ENCODE assay signal across 18 cellular contexts in the genomic region with DNA sequence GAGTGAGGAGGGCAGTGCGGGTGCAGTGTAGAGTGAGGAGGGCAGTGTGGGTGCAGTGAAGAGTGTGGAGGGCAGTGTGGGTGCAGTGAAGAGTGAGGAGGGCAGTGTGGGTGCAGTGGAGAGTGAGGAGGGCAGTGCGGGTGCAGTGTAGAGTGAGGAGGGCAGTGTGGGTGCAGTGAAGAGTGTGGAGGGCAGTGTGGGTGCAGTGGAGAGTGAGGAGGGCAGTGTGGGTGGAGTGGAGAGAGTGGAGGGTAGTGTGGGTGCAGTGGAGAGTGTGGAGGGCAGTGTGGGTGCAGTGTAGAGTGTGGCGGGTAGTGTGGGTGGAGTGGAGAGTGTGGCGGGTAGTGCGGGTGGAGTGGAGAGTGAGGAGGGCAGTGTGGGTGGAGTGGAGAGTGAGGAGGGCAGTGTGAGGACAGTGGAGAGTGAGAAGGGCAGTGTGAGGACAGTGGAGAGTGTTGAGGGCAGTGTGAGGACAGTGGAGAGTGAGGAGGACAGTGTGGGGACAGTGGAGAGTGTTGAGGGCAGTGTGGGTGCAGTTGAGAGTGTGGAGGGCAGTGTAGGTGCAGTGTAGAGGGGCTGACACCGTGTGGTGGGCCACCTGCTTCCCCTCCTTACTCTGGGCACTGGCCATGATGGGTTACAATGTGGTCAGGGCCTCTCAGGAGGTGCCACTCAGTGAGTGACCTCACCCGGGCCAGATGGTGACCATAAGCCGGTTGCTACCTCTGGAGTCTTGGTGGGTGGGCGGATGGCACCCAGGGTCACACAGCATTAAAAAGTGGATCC. TPM values are rescaled to one million over a fixed set of nuclear protein-coding genes. Genes with fewer than 3 reads are reported as not detected.
DNase-seq lines count a peak whose midpoint lies in the region; ATAC-seq and TF ChIP-seq lines count a peak whose summit lies in the region.
"Had no signal": no experiment of that assay in that cellular context is flagged by ENCODE, and none has a peak within 500 bp of the region (broad histone marks: within the 10 kb centered on the region; RNA-seq: fewer than 3 reads in every experiment).

No MANE protein-coding gene starts in this region.

- CTCF ChIA-PET in HEK293 (lab: Yijun Ruan, JAX): interaction anchor here (1.5 kb wide), 1 partner anchor 61 kb away, joined by 4 read pairs; no protein-coding TSS in a partner anchor

- H3K9me3 Mint-ChIP-seq in activated naive CD8-positive, alpha-beta T cell treated with anti-CD3 and anti-CD28 coated beads, Interleukin-2, amount 10 ng/mL, durations not matched to agents 7 days and 5 days: no peaks in the 10 kb centered on the region
- no peaks in the 10 kb centered on the region for H3K9me3 Mint-ChIP-seq in nephron progenitor cell
- H3K9me3 Mint-ChIP-seq: brain had no signal

- H3K36me3 ChIP-seq in HEK293 (ENCODE audit: control insufficient read depth in 2 of 2, insufficient read depth in 1 of 2, low read length in 2 of 2): no peaks in the 10 kb centered on the region
- H3K36me3 ChIP-seq: WERI-Rb-1 had no signal

- peaks cover 19% of the 10 kb centered on the region for H3K4me1 ChIP-seq in HEK293 (ENCODE audit: control insufficient read depth, insufficient read depth, low read length)

- H3K9me3 ChIP-seq in HEK293 (ENCODE audit: control insufficient read depth, insufficient read depth, low read depth, low read length): no peaks in the 10 kb centered on the region
- H3K9me3 ChIP-seq: mucosa of descending colon, SK-N-SH had no signal

- H3K4me3 Mint-ChIP-seq in activated naive CD8-positive, alpha-beta T cell treated with anti-CD3 and anti-CD28 coated beads, Interleukin-2, amount 10 ng/mL, durations not matched to agents 7 days and 5 days: peak overlapping the region; percentile 76
- H3K4me3 Mint-ChIP-seq in nephron progenitor cell: no peak overlapping the region
- H3K4me3 Mint-ChIP-seq: brain had no signal

- ATAC-seq in activated naive CD8-positive, alpha-beta T cell treated with anti-CD3 and anti-CD28 coated beads, Interleukin-2, amount 10 ng/mL, durations not matched to agents 7 days and 5 days (ENCODE audit: low read depth): no peak

- POLR2A ChIA-PET in HEK293 (lab: Yijun Ruan, JAX): no interaction called here
- POLR2A ChIA-PET in activated naive CD8-positive, alpha-beta T cell treated with anti-CD3 and anti-CD28 coated beads, Interleukin-2, amount 10 ng/mL, durations not matched to agents 7 days and 5 days (lab: Charles Lee): interaction anchor here (0.8 to 13.6 kb wide), 7 partner anchors 9 to 132 kb away, joined by 3 to 171 read pairs (median 6); no protein-coding TSS in a partner anchor

- no peak overlapping the region for H3K4me3 ChIP-seq in HEK293 (ENCODE audit: low read depth, low read length)
- H3K4me3 ChIP-seq: dorsolateral prefrontal cortex, hepatocyte, mucosa of descending colon had no signal

- no peak for TF ChIP-seq CTCF in HEK293 (tag by site-specific recombination; IDR thresholded peaks at IDR 0.05)
- TF ChIP-seq CTCF in nephron progenitor cell (IDR thresholded peaks at IDR 0.05): no peak

- peak overlapping the region; percentile 88 for H3K27ac Mint-ChIP-seq in activated naive CD8-positive, alpha-beta T cell treated with anti-CD3 and anti-CD28 coated beads, Interleukin-2, amount 10 ng/mL, durations not matched to agents 7 days and 5 days
- H3K27ac Mint-ChIP-seq in nephron progenitor cell: peak overlapping the region; percentile 49

- H3K27ac ChIP-seq in HEK293 (ENCODE audit: extremely low read depth, low read depth, low read length): no peak overlapping the region
- H3K27ac ChIP-seq: 22Rv1, C4-2B, dorsolateral prefrontal cortex, hepatocyte, WERI-Rb-1 had no signal

- H3K36me3 Mint-ChIP-seq in activated naive CD8-positive, alpha-beta T cell treated with anti-CD3 and anti-CD28 coated beads, Interleukin-2, amount 10 ng/mL, durations not matched to agents 7 days and 5 days: peaks cover 29% of the 10 kb centered on the region
- H3K36me3 Mint-ChIP-seq in nephron progenitor cell (ENCODE audit: low read depth): peaks cover 10% of the 10 kb centered on the region

- H3K27me3 Mint-ChIP-seq in activated naive CD8-positive, alpha-beta T cell treated with anti-CD3 and anti-CD28 coated beads, Interleukin-2, amount 10 ng/mL, durations not matched to agents 7 days and 5 days: no peaks in the 10 kb centered on the region
- H3K27me3 Mint-ChIP-seq in nephron progenitor cell (ENCODE audit: low read depth, poor library complexity): no peaks in the 10 kb centered on the region
- H3K27me3 Mint-ChIP-seq: brain had no signal

- DNase-seq in DMS 273 (lab: John Stamatoyannopoulos, UW; ENCODE audit: unreplicated experiment) (peak; percentile 8), DMS 273 treated with DMSO at 0.1 percent for 48 hours (lab: John Stamatoyannopoulos, UW) (no peak), nephron progenitor cell (no peak), inferior parietal cortex (ENCODE audit: extremely low spot score) (no peak), H4 (ENCODE audit: low spot score) (no peak), NCI-H526 treated with DMSO at 0.1 percent for 48 hours (lab: John Stamatoyannopoulos, UW) (no peak)
- no peak for DNase-seq in activated naive CD8-positive, alpha-beta T cell treated with anti-CD3 and anti-CD28 coated beads, Interleukin-2, amount 10 ng/mL, durations not matched to agents 7 days and 5 days
- DNase-seq: dorsolateral prefrontal cortex, KG1, mucosa of descending colon, NCI-H510A treated with DMSO at 0.1 percent for 48 hours, WERI-Rb-1 had no signal

- peaks cover 82% of the 10 kb centered on the region for H3K4me1 Mint-ChIP-seq in activated naive CD8-positive, alpha-beta T cell treated with anti-CD3 and anti-CD28 coated beads, Interleukin-2, amount 10 ng/mL, durations not matched to agents 7 days and 5 days
- peaks cover 60% of the 10 kb centered on the region for H3K4me1 Mint-ChIP-seq in nephron progenitor cell

TF ChIP-seq in HEK293, 187 proteins besides CTCF, POLR2A, EP300 and RAD21:
- TF ChIP-seq ZNF211 (tag by site-specific recombination; IDR thresholded peaks at IDR 0.05; ENCODE audit: low read depth): no peak
- TF ChIP-seq OVOL3 (tag by site-specific recombination; IDR thresholded peaks at IDR 0.05): no peak
- TF ChIP-seq ZBTB7A (tag by site-specific recombination; IDR thresholded peaks at IDR 0.05; ENCODE audit: low read depth): no peak
- TF ChIP-seq ZNF76 (tag by site-specific recombination; IDR thresholded peaks at IDR 0.05; ENCODE audit: borderline replicate concordance, low read depth): no peak
- TF ChIP-seq ZFHX2 (tag by site-specific recombination; conservative IDR thresholded peaks at IDR 0.05): peak; percentile 92
- peak; percentile 91 for TF ChIP-seq EGR2 (tag by site-specific recombination; IDR thresholded peaks at IDR 0.05; ENCODE audit: low read depth)

RNA-seq across cellular contexts. Expression of gene INPP4A, which starts 28.5 kb away (rescaled TPM):
- 100 to 1,000 TPM; 147 to 159 TPM for total RNA-seq in activated naive CD8-positive, alpha-beta T cell treated with anti-CD3 and anti-CD28 coated beads, Interleukin-2, amount 10 ng/mL, durations not matched to agents 7 days and 5 days
- total RNA-seq in H4 (2014; rRNA removed; shearing (Covaris generic)): 11.0 and 11.2 TPM in 2 replicates

Comparison
In these comparisons a context has a peak if more than half of its experiments do, and no peak if none do; other contexts are left out.
1. RNA of gene INPP4A, which starts 28.5 kb away (total RNA-seq): 147 to 159 TPM in activated naive CD8-positive, alpha-beta T cell treated with anti-CD3 and anti-CD28 coated beads, Interleukin-2, amount 10 ng/mL, durations not matched to agents 7 days and 5 days; 11.0 to 11.2 TPM in H4; every median in the first group is over 10 times any median in the second.